Comparison of ENCODE assay signal across 19 cellular contexts in the genomic region with DNA sequence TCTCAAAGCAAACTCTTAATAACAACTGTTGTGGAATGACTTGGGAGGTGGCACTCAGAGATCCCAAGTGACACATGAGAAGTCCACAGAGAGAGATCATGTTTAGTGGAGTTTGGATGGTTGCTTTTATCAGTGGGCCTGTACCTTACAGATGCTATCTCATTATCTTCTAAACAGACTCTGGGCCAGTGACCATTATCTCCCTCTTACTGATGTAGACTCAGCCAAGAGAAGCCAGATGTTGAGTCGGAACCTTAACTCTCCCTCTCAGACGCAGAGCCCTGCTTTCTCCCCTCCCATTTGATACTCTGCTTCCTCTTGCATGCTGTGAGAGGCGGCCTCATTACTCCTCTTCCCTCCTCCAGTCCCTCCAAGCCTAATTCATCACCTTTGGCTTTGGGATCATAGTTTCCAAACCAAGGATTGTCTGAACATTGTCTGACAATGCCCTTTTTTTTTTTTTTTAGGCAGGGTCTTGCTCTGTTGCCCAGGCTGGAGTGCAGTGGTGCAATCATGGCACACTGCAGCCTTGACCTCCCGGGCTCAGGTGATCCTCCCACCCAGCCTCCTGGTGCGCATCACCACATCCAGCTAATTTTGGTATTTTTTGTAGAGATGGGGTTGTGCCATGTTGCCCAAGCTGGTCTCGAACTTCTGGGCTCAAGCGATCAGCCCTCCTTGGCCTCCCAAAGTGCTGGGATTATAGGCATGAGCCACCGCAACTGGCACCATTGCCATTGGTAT. TPM values are rescaled to one million over a fixed set of nuclear protein-coding genes. Genes with fewer than 3 reads are reported as not detected.
DNase-seq lines count a peak whose midpoint lies in the region; ATAC-seq and TF ChIP-seq lines count a peak whose summit lies in the region.
"Had no signal": no experiment of that assay in that cellular context is flagged by ENCODE, and none has a peak within 500 bp of the region (broad histone marks: within the 10 kb centered on the region; RNA-seq: fewer than 3 reads in every experiment).

No MANE protein-coding gene starts in this region.

- no peak for TF ChIP-seq CTCF in brain (conservative IDR thresholded peaks at IDR 0.05)
- TF ChIP-seq CTCF in adrenal gland (IDR thresholded peaks at IDR 0.05), result no peak

- H3K4me3 ChIP-seq in mesendoderm (ENCODE audit: low read length) (no peak overlapping the region), adrenal gland (no peak overlapping the region)
- H3K4me3 ChIP-seq: PC-9, prostate gland, suprapubic skin had no signal

- no peak overlapping the region for H2BK120ac ChIP-seq in mesendoderm (ENCODE audit: low read depth, low read length)

- H3K27ac ChIP-seq in mesendoderm (ENCODE audit: low read depth, low read length), result no peak overlapping the region
- peak overlapping the region; percentile 99 for H3K27ac ChIP-seq in substantia nigra (ENCODE audit: low read depth, low read length, poor library complexity, severe bottlenecking)
- H3K27ac ChIP-seq in adrenal gland, result no peak overlapping the region
- H3K27ac ChIP-seq: PC-9, suprapubic skin had no signal

- no peaks in the 10 kb centered on the region for H3K27me3 ChIP-seq in mesendoderm (ENCODE audit: insufficient read depth, low read length, poor library complexity)
- no peaks in the 10 kb centered on the region for H3K27me3 ChIP-seq in adrenal gland
- H3K27me3 ChIP-seq: suprapubic skin had no signal

- no peak for DNase-seq in activated naive CD4-positive, alpha-beta T cell treated with Interleukin-2 at 50 U/mL for 16 hours
- DNase-seq in mesendoderm (peak; percentile 41), substantia nigra (lab: John Stamatoyannopoulos, UW) (no peak), adrenal gland (no peak)
- DNase-seq: ACHN; activated CD4-positive, alpha-beta T cell treated with anti-CD3 and anti-CD28 coated beads for 36 hours; activated T-cell treated with anti-CD3 and anti-CD28 coated beads for 4 hours; central memory CD4-positive, alpha-beta T cell; NCI-H510A treated with DMSO at 0.1 percent for 48 hours; PC-9; stimulated activated CD4-positive, alpha-beta T cell treated with anti-CD3 and anti-CD28 coated beads, Interleukin-15, amount 100 ng/mL, for 24 hours had no signal

- peak overlapping the region; percentile 86 for H3K56ac ChIP-seq in mesendoderm (ENCODE audit: low read length)

- WGBS in mesendoderm (ENCODE audit: extremely low coverage, insufficient coverage, low lambda C conversion rate), result no CpG with 5 or more reads among the region's 8 CpGs
- WGBS in adrenal gland, 4 donors, result 78 to 86% (median 85%) methylated on average over 8 of the region's 8 CpGs

- H3K79me1 ChIP-seq in mesendoderm (ENCODE audit: low read length), result peaks cover 3% of the 10 kb centered on the region

- intact Hi-C loops in adrenal gland (cut with DNase I), result loop anchor here (5.0 to 10.0 kb wide), 3 partner anchors 32 to 135 kb away; partner anchors contain the start of genes FLOT1 (in 1 of the 2), IER3 (in 1 of the 2) and VARS2 (in 1 of the 2)

- H3K9me3 Mint-ChIP-seq in activated naive CD4-positive, alpha-beta T cell treated with anti-CD3 and anti-CD28 coated beads, Interleukin-2, amount 50 U/mL, for 24 hours, result no peaks in the 10 kb centered on the region
- peaks cover 0 to 6% (median 0%) of the 10 kb centered on the region in 5 experiments for H3K9me3 Mint-ChIP-seq in brain

- no peaks in the 10 kb centered on the region for H3K9me3 ChIP-seq in adrenal gland (replicated peaks in 1 of 3)
- H3K9me3 ChIP-seq: prostate gland, suprapubic skin had no signal

- no peak overlapping the region for H2BK15ac ChIP-seq in mesendoderm (replicated peaks; ENCODE audit: low read depth)

- peak overlapping the region; percentile 14 for H3K27ac Mint-ChIP-seq in activated naive CD4-positive, alpha-beta T cell treated with anti-CD3 and anti-CD28 coated beads, Interleukin-2, amount 50 U/mL, for 24 hours
- H3K27ac Mint-ChIP-seq in brain, result peak overlapping the region; percentile 96 to 100 (median 99)
- H3K27ac Mint-ChIP-seq: activated CD4-positive, alpha-beta T cell treated with anti-CD3 and anti-CD28 coated beads for 36 hours had no signal

- TF ChIP-seq POLR2A in adrenal gland (IDR thresholded peaks at IDR 0.05), result no peak

- H4K5ac ChIP-seq in mesendoderm (ENCODE audit: low read length), result no peak overlapping the region

- H3K36me3 ChIP-seq in mesendoderm (ENCODE audit: control insufficient read depth, insufficient read depth, low read length) (no peaks in the 10 kb centered on the region), adrenal gland (replicated peaks in 1 of 2) (no peaks in the 10 kb centered on the region)
- H3K36me3 ChIP-seq: prostate gland, suprapubic skin had no signal

- H3K27me3 Mint-ChIP-seq in activated naive CD4-positive, alpha-beta T cell treated with anti-CD3 and anti-CD28 coated beads, Interleukin-2, amount 50 U/mL, for 24 hours, result no peaks in the 10 kb centered on the region
- H3K27me3 Mint-ChIP-seq in brain, result peaks cover 8% of the 10 kb centered on the region
- H3K27me3 Mint-ChIP-seq: activated CD4-positive, alpha-beta T cell treated with anti-CD3 and anti-CD28 coated beads for 36 hours had no signal

- H3K4ac ChIP-seq in mesendoderm (ENCODE audit: low read depth, low read length), result no peak overlapping the region

- no peak overlapping the region for H3K23ac ChIP-seq in mesendoderm (ENCODE audit: low read length)

- peaks cover 51% of the 10 kb centered on the region for H3K4me1 Mint-ChIP-seq in activated naive CD4-positive, alpha-beta T cell treated with anti-CD3 and anti-CD28 coated beads, Interleukin-2, amount 50 U/mL, for 24 hours
- H3K4me1 Mint-ChIP-seq in brain, result peaks cover 77% of the 10 kb centered on the region

- H3K36me3 Mint-ChIP-seq in activated naive CD4-positive, alpha-beta T cell treated with anti-CD3 and anti-CD28 coated beads, Interleukin-2, amount 50 U/mL, for 24 hours, result no peaks in the 10 kb centered on the region
- H3K36me3 Mint-ChIP-seq in brain, result no peaks in the 10 kb centered on the region

- H2BK5ac ChIP-seq in mesendoderm (ENCODE audit: low read length), result no peak overlapping the region

- H3K4me1 ChIP-seq in mesendoderm (ENCODE audit: control insufficient read depth, low read depth, low read length) (peaks cover 21% of the 10 kb centered on the region), adrenal gland (replicated peaks in 1 of 2) (peaks cover 22 to 48% of the 10 kb centered on the region in 2 donors)

- H3K4me2 ChIP-seq in mesendoderm (ENCODE audit: low read length), result no peak overlapping the region
- H3K4me2 ChIP-seq: PC-9 had no signal

- H3K4me3 Mint-ChIP-seq in activated naive CD4-positive, alpha-beta T cell treated with anti-CD3 and anti-CD28 coated beads, Interleukin-2, amount 50 U/mL, for 24 hours, result no peak overlapping the region
- peak overlapping the region; percentile 86 to 92 (median 88) for H3K4me3 Mint-ChIP-seq in brain
- H3K4me3 Mint-ChIP-seq: activated CD4-positive, alpha-beta T cell treated with anti-CD3 and anti-CD28 coated beads for 36 hours had no signal

- H3K79me2 ChIP-seq in mesendoderm (ENCODE audit: control insufficient read depth, insufficient read depth, low read length), result peaks cover 10% of the 10 kb centered on the region

- no peak overlapping the region for H3K18ac ChIP-seq in mesendoderm (ENCODE audit: low read length)

- no peak overlapping the region for H3K9ac ChIP-seq in mesendoderm (ENCODE audit: low read length)

- H4K8ac ChIP-seq in mesendoderm (ENCODE audit: low read depth, low read length), result no peak overlapping the region

- ATAC-seq in GM18502 (IDR thresholded peaks at IDR 0.05; ENCODE audit: poor library complexity, unreplicated experiment), result no peak
- ATAC-seq in GM21367 (IDR thresholded peaks at IDR 0.05; ENCODE audit: unreplicated experiment), result no peak
- ATAC-seq: activated CD4-positive, alpha-beta T cell treated with anti-CD3 and anti-CD28 coated beads for 36 hours had no signal

- H2AK5ac ChIP-seq in mesendoderm (ENCODE audit: low read length), result no peak overlapping the region

RNA-seq across cellular contexts. Expression of gene DDR1, which starts 4.5 kb away (rescaled TPM):
- polyA plus RNA-seq in brain (ENCODE audit: insufficient read depth, low read depth, low replicate concordance) (221 TPM), adrenal gland (10 to 100 TPM; 18.0 to 53.3 (median 50.5) TPM)
- polyA plus RNA-seq in mesendoderm (2013, experiment 1 of 2), result 59.0 TPM
- polyA plus RNA-seq in mesendoderm (2013, experiment 2 of 2), result 57.2 TPM
- total RNA-seq in adrenal gland, result 100 to 1,000 TPM in 4 of 8 donors, 10 to 100 TPM in 4; 38.5 to 239 (median 105) TPM

RNA-seq across cellular contexts. Expression of gene GTF2H4, which starts 28.2 kb away (rescaled TPM):
- polyA plus RNA-seq in brain (ENCODE audit: insufficient read depth, low read depth, low replicate concordance) (33.0 TPM), adrenal gland (10 to 100 TPM; 30.8 to 71.9 (median 57.8) TPM)
- polyA plus RNA-seq in mesendoderm (2013, experiment 1 of 2), result 43.8 TPM
- polyA plus RNA-seq in mesendoderm (2013, experiment 2 of 2), result 46.5 TPM
- 10 to 100 TPM in 6 of 8 donors, 1 to 10 TPM in 2; 3.7 to 48.6 (median 21.8) TPM for total RNA-seq in adrenal gland

RNA-seq across cellular contexts. Expression of gene VARS2, which starts 34.2 kb away (rescaled TPM):
- polyA plus RNA-seq in brain (ENCODE audit: insufficient read depth, low read depth, low replicate concordance) (18.0 TPM), adrenal gland (10 to 100 TPM; 21.2 to 89.6 (median 55.4) TPM)
- polyA plus RNA-seq in mesendoderm (2013, experiment 1 of 2), result 12.1 TPM
- 13.9 TPM for polyA plus RNA-seq in mesendoderm (2013, experiment 2 of 2)
- total RNA-seq in adrenal gland, result 10 to 100 TPM; 17.1 to 51.6 (median 31.7) TPM

RNA-seq across cellular contexts. Expression of gene SFTA2, which starts 52.1 kb away (rescaled TPM):
- polyA plus RNA-seq in brain (ENCODE audit: insufficient read depth, low read depth, low replicate concordance), result not detected
- not detected for polyA plus RNA-seq in mesendoderm (2013, experiment 1 of 2)
- not detected for polyA plus RNA-seq in mesendoderm (2013, experiment 2 of 2)
- total RNA-seq in adrenal gland, result 1 to 10 TPM in 1 of 8 donors, under 1 TPM in 1, not detected in 6; 0.38 to 1.5 TPM
- under 1 TPM in 2 of 3 donors, not detected in 1; 0.20 to 0.24 TPM for polyA plus RNA-seq in adrenal gland
- total RNA-seq: activated CD4-positive, alpha-beta T cell treated with anti-CD3 and anti-CD28 coated beads for 36 hours; endothelial cell of umbilical vein; G401; prostate gland; suprapubic skin had no signal
- polyA plus RNA-seq: endothelial cell of umbilical vein had no signal
